11 cellular contexts compared by ENCODE assay signal in the genomic region with DNA sequence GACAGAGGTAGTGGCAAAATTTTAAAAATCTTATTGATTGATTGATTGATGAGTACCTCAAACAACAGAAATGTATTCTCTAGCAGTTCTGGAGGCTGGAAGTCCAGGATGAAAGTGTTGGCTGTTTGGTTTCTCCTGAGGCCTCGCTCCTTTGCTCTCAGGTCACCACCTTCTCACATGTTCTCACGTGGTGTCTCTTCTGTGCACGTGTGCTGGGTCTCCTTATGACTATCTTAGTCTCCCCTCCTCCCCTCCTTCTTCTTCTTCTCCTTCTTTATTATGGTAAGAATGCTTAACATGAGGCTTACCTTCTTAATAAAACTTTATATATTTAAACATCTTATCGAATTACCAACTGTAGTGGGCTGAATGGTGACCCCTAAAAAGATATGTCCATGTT.
"Had no signal": no experiment of that assay in that cellular context is flagged by ENCODE, and none has a peak within 500 bp of the region (broad histone marks: within the 10 kb centered on the region; RNA-seq: fewer than 3 reads in every experiment).

No MANE protein-coding gene starts in this region.

- H3K36me3 ChIP-seq: HAP-1 had no signal

- H2AFZ ChIP-seq: GM23248, GM23338 had no signal

- H3K4me3 ChIP-seq: GM23248, GM23338, HAP-1 had no signal

- FAIRE-seq: H1, H54 had no signal

- H3K4me2 ChIP-seq: GM23338 had no signal

- H3K4me1 ChIP-seq: HAP-1 had no signal

- H3K9me3 ChIP-seq: HAP-1 had no signal

- H3K9ac ChIP-seq: GM23248 had no signal

- H3K27ac ChIP-seq: GM23248 had no signal

- DNase-seq: GM23248, GOT3, H7, H9, HCEC 1CT, HFFc6 had no signal

- ATAC-seq: GM23338, HCT116 had no signal
